Comparison of ENCODE assay signal across 23 cellular contexts in genomic region chr2:144603334-144603733, GRCh38.
"Had no signal": no experiment of that assay in that cellular context is flagged by ENCODE, and none has a peak within 500 bp of the region (broad histone marks: within the 10 kb centered on the region; RNA-seq: fewer than 3 reads in every experiment).

No MANE protein-coding gene starts in this region.

- DNase-seq: activated CD4-positive, alpha-beta memory T cell treated with anti-CD3 and anti-CD28 coated beads, Interleukin-2, amount 10 ng/mL, durations not matched to agents 7 days and 5 days; activated CD4-positive, alpha-beta T cell treated with anti-CD3 and anti-CD28 coated beads for 36 hours; activated CD4-positive, alpha-beta T cell treated with anti-CD3 and anti-CD28 coated beads, Interleukin-2, amount 50 U/mL, for 1 hour; activated CD4-positive, CD25-positive, alpha-beta regulatory T cell; activated gamma-delta T cell treated with Interleukin-2 at 50 U/mL for 16 hours; activated naive CD4-positive, alpha-beta T cell treated with anti-CD3 and anti-CD28 coated beads, Interleukin-2, amount 10 ng/mL, durations not matched to agents 7 days and 5 days; activated naive CD8-positive, alpha-beta T cell treated with anti-CD3 and anti-CD28 coated beads for 36 hours; activated T-cell treated with anti-CD3 and anti-CD28 coated beads for 4 hours; activated T-cell treated with anti-CD3 and anti-CD28 coated beads, Interleukin-2, amount 50 U/mL, for 48 hours; brain microvascular endothelial cell; MM.1S; NCI-H1105; NCI-H1436; NCI-H1694 treated with DMSO at 0.1 percent for 48 hours; NCI-H2081; NCI-H510A treated with DMSO at 0.1 percent for 48 hours; NCI-H69; SIG-M5; T-helper 17 cell; T-helper 9 cell had no signal

- H3K27ac Mint-ChIP-seq: activated CD4-positive, alpha-beta memory T cell treated with anti-CD3 and anti-CD28 coated beads, Interleukin-2, amount 10 ng/mL, durations not matched to agents 7 days and 5 days; activated CD4-positive, alpha-beta T cell treated with anti-CD3 and anti-CD28 coated beads for 36 hours; activated naive CD4-positive, alpha-beta T cell treated with anti-CD3 and anti-CD28 coated beads, Interleukin-2, amount 10 ng/mL, durations not matched to agents 7 days and 5 days; activated naive CD8-positive, alpha-beta T cell treated with anti-CD3 and anti-CD28 coated beads for 36 hours; activated T-helper 17 cell treated with anti-CD3 and anti-CD28 coated beads, Interleukin-2, amount 50 U/mL, for 72 hours; T-helper 17 cell had no signal

- H3K27me3 ChIP-seq: brain microvascular endothelial cell, cardiac muscle cell had no signal

- H3K4me3 Mint-ChIP-seq: activated CD4-positive, alpha-beta memory T cell treated with anti-CD3 and anti-CD28 coated beads, Interleukin-2, amount 10 ng/mL, durations not matched to agents 7 days and 5 days; activated CD4-positive, alpha-beta T cell treated with anti-CD3 and anti-CD28 coated beads for 36 hours; activated naive CD4-positive, alpha-beta T cell treated with anti-CD3 and anti-CD28 coated beads, Interleukin-2, amount 10 ng/mL, durations not matched to agents 7 days and 5 days; activated naive CD8-positive, alpha-beta T cell treated with anti-CD3 and anti-CD28 coated beads for 36 hours; activated T-helper 17 cell treated with anti-CD3 and anti-CD28 coated beads, Interleukin-2, amount 50 U/mL, for 72 hours; T-helper 17 cell had no signal

- H3K27ac ChIP-seq: brain microvascular endothelial cell, cardiac muscle cell, KMS-11 had no signal

- H3K4me1 Mint-ChIP-seq: activated CD4-positive, alpha-beta memory T cell treated with anti-CD3 and anti-CD28 coated beads, Interleukin-2, amount 10 ng/mL, durations not matched to agents 7 days and 5 days; activated naive CD4-positive, alpha-beta T cell treated with anti-CD3 and anti-CD28 coated beads, Interleukin-2, amount 10 ng/mL, durations not matched to agents 7 days and 5 days; activated naive CD8-positive, alpha-beta T cell treated with anti-CD3 and anti-CD28 coated beads for 36 hours had no signal

- H3K4me3 ChIP-seq: cardiac muscle cell had no signal

- H3K27me3 Mint-ChIP-seq: activated naive CD4-positive, alpha-beta T cell treated with anti-CD3 and anti-CD28 coated beads, Interleukin-2, amount 10 ng/mL, durations not matched to agents 7 days and 5 days had no signal

- H3K36me3 Mint-ChIP-seq: activated naive CD4-positive, alpha-beta T cell treated with anti-CD3 and anti-CD28 coated beads, Interleukin-2, amount 10 ng/mL, durations not matched to agents 7 days and 5 days; activated naive CD8-positive, alpha-beta T cell treated with anti-CD3 and anti-CD28 coated beads for 36 hours had no signal

- H3K9me3 Mint-ChIP-seq: activated CD4-positive, alpha-beta memory T cell treated with anti-CD3 and anti-CD28 coated beads, Interleukin-2, amount 10 ng/mL, durations not matched to agents 7 days and 5 days; activated naive CD4-positive, alpha-beta T cell treated with anti-CD3 and anti-CD28 coated beads, Interleukin-2, amount 10 ng/mL, durations not matched to agents 7 days and 5 days; activated naive CD8-positive, alpha-beta T cell treated with anti-CD3 and anti-CD28 coated beads for 36 hours; activated T-helper 17 cell treated with anti-CD3 and anti-CD28 coated beads, Interleukin-2, amount 50 U/mL, for 72 hours had no signal

- ATAC-seq: activated CD4-positive, alpha-beta T cell treated with anti-CD3 and anti-CD28 coated beads for 36 hours; activated T-helper 17 cell treated with anti-CD3 and anti-CD28 coated beads, Interleukin-2, amount 50 U/mL, for 72 hours; T-helper 17 cell had no signal
